9 cellular contexts compared by ENCODE assay signal in the genomic region with DNA sequence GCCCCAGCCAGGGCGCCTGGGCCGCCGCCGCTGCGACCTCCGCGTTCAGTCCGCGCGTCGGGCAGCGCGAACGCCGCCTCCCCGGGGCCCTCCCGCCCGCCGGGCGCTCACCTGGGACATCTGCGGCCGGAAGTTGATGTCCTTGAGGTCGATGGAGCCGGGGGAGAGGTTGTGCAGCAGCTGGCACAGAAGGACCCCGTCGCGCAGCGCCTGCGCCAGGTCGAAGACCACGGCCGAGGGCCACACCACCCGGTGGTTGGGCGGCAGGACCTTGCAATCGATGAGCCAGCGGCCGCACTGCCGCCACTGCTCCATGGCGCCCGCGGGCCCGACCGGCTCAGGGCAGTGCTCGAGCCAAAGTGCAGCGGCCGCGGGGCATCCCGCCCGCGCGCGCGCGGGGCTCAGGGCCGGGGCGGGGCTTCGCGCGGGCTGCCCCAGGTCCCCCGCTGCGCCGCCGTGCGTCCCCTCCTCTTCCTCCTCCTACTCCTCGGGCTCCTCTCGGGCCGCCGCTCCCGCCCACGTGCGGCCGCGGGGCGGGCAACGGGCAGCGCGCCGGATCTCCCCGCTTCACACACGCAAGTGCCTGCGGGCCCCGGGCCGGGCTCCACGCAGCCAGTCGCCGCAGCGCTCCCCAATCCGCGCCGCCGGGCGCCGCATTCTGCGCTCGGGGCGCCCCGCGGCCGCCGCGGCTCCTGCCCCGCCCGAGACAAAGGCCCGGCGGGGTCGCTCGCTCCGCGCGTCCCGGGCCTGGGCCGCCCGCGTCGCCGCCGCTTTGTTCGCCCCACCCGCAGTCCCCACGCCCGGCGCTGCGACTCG. TPM values are rescaled to one million over a fixed set of nuclear protein-coding genes. Genes with fewer than 3 reads are reported as not detected.
DNase-seq lines count a peak whose midpoint lies in the region; FAIRE-seq and TF ChIP-seq lines count a peak whose summit lies in the region.
"Had no signal": no experiment of that assay in that cellular context is flagged by ENCODE, and none has a peak within 500 bp of the region (broad histone marks: within the 10 kb centered on the region; RNA-seq: fewer than 3 reads in every experiment).

A gene with protein sequence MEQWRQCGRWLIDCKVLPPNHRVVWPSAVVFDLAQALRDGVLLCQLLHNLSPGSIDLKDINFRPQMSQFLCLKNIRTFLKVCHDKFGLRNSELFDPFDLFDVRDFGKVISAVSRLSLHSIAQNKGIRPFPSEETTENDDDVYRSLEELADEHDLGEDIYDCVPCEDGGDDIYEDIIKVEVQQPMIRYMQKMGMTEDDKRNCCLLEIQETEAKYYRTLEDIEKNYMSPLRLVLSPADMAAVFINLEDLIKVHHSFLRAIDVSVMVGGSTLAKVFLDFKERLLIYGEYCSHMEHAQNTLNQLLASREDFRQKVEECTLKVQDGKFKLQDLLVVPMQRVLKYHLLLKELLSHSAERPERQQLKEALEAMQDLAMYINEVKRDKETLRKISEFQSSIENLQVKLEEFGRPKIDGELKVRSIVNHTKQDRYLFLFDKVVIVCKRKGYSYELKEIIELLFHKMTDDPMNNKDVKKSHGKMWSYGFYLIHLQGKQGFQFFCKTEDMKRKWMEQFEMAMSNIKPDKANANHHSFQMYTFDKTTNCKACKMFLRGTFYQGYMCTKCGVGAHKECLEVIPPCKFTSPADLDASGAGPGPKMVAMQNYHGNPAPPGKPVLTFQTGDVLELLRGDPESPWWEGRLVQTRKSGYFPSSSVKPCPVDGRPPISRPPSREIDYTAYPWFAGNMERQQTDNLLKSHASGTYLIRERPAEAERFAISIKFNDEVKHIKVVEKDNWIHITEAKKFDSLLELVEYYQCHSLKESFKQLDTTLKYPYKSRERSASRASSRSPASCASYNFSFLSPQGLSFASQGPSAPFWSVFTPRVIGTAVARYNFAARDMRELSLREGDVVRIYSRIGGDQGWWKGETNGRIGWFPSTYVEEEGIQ (minus strand): TSS at position 361 of the 816 bp plus-strand sequence. CDS start 46 bp downstream, at position 315.

- no peak for TF ChIP-seq CTCF in GM12865 (IDR thresholded peaks at IDR 0.05; ENCODE audit: insufficient read depth, low read depth, low read length, missing control alignments)

- TF ChIP-seq POLR2A in H54 (IDR thresholded peaks at IDR 0.05; ENCODE audit: low read depth, low read length) = peak; percentile 77

- peak within 1 kb of the TSS; percentile 26 for H3K27ac ChIP-seq in caudate nucleus (ENCODE audit: low read depth, low read length)
- H3K27ac ChIP-seq: neutrophil had no signal

- DNase-seq in GM12865 (ENCODE audit: low read depth) (peak; percentile 82), H54 (ENCODE audit: insufficient read length, low spot score) (peak; percentile 84), M059J (ENCODE audit: low read depth) (peak; percentile 70), T1000 (lab: John Stamatoyannopoulos, UW) (peak; percentile 45), caudate nucleus (lab: John Stamatoyannopoulos, UW) (peak in 9 of 61 donors; percentile 12 to 59 (median 43)), kidney tubule cell (ENCODE audit: low spot score) (peak; percentile 82), COR-L47 (lab: John Stamatoyannopoulos, UW) (no peak)
- DNase-seq in stimulated activated CD4-positive, alpha-beta T cell treated with anti-CD3 and anti-CD28 coated beads, Interleukin-1b, Interleukin-23, amount 100 ng/mL, for 48 hours = peak; percentile 16

- no peak for FAIRE-seq in H54 (lab: Jason Lieb, UNC)

- H3K4me3 ChIP-seq in GM12865 (ENCODE audit: low read depth, low read length) = peak within 1 kb of the TSS; percentile 72

RNA-seq across cellular contexts. Expression of the gene that starts here (rescaled TPM):
- 8.7 and 17.2 TPM in 2 replicates for total RNA-seq in M059J (2014; rRNA removed; shearing (Covaris generic))
